8 cellular contexts compared by ENCODE assay signal in genomic region chr12:42590324-42590934, GRCh38. TPM values are rescaled to one million over a fixed set of nuclear protein-coding genes. Genes with fewer than 3 reads are reported as not detected.
DNase-seq lines count a peak whose midpoint lies in the region; ATAC-seq and TF ChIP-seq lines count a peak whose summit lies in the region.

No MANE protein-coding gene starts in this region.

- no peaks in the 10 kb centered on the region for H3K36me3 Mint-ChIP-seq in natural killer cell

- DNase-seq in GM20000 (ENCODE audit: low spot score) (peak; percentile 29), SW480 (ENCODE audit: low spot score) (peak; percentile 33), natural killer cell (no peak), NCI-H2196 (lab: John Stamatoyannopoulos, UW; ENCODE audit: unreplicated experiment) (no peak)

- H3K27me3 ChIP-seq in esophagus (ENCODE audit: control insufficient read depth in 1 of 2, insufficient read depth in 2 of 2, low read length in 2 of 2), result no peaks in the 10 kb centered on the region

- H3K27ac Mint-ChIP-seq in natural killer cell, result no peak overlapping the region

- H3K36me3 ChIP-seq in esophagus (ENCODE audit: control insufficient read depth in 2 of 2, insufficient read depth in 2 of 2, low read length in 1 of 2), result no peaks in the 10 kb centered on the region

- H3K4me1 ChIP-seq in esophagus (ENCODE audit: control insufficient read depth in 2 of 2, insufficient read depth in 2 of 2, low read length in 1 of 2), result peaks cover 4 to 11% of the 10 kb centered on the region in 2 donors

- H3K4me1 Mint-ChIP-seq in natural killer cell, result peaks cover 6 to 10% of the 10 kb centered on the region in 2 donors

- peak overlapping the region; percentile 47 for H3K4me3 Mint-ChIP-seq in natural killer cell

- no peaks in the 10 kb centered on the region for H3K9me3 Mint-ChIP-seq in natural killer cell

- peak; percentile 20; the same call in 1 of the 2 replicates for TF ChIP-seq CTCF in 22Rv1 (IDR thresholded peaks at IDR 0.05)
- no peak for TF ChIP-seq CTCF in GM20000 (IDR thresholded peaks at IDR 0.05; ENCODE audit: extremely low read depth, missing control alignments)
- no peak for TF ChIP-seq CTCF in natural killer cell (IDR thresholded peaks at IDR 0.05)

- no peaks in the 10 kb centered on the region for H3K9me3 ChIP-seq in esophagus (ENCODE audit: control insufficient read depth in 2 of 2, insufficient read depth in 1 of 2, low read depth in 1 of 2, low read length in 1 of 2)

- ATAC-seq in natural killer cell, result no peak
- ATAC-seq in GM19395 (IDR thresholded peaks at IDR 0.05; ENCODE audit: unreplicated experiment), result no peak
- no peak for ATAC-seq in GM19455 (IDR thresholded peaks at IDR 0.05; ENCODE audit: unreplicated experiment)

- peaks cover 27 to 50% of the 10 kb centered on the region in 2 donors for H3K27me3 Mint-ChIP-seq in natural killer cell (ENCODE audit: low read depth in 2 of 2)

- intact Hi-C loops in natural killer cell (cut with micrococcal nuclease), result no loop called here

- H3K27ac ChIP-seq in 22Rv1 (no peak overlapping the region), esophagus (ENCODE audit: low read depth in 2 of 2, low read length in 1 of 2) (no peak overlapping the region)

- peak overlapping the region; percentile 36 to 66 for H3K4me3 ChIP-seq in esophagus (ENCODE audit: low read depth in 1 of 2, low read length in 2 of 2)

- WGBS in esophagus, 2 donors, result 2% methylated on average over 25 of the region's 25 CpGs

RNA-seq across cellular contexts. Expression of gene PRICKLE1, which starts 0.9 kb away (rescaled TPM):
- under 1 TPM; 0.45 to 0.91 TPM for polyA plus RNA-seq in esophagus
- total RNA-seq in natural killer cell, result under 1 TPM in 2 of 3 donors, not detected in 1; 0.15 to 0.34 TPM

Comparison
In these comparisons a context has a peak if more than half of its experiments do, and no peak if none do; other contexts are left out.
1. DNase-seq: peak in GM20000 (single experiment) and SW480 (single experiment); none in natural killer cell (single experiment) and NCI-H2196 (single experiment).